Comparison of ENCODE assay signal across 8 cellular contexts in genomic region chr3:9362731-9363530, GRCh38. TPM values are rescaled to one million over a fixed set of nuclear protein-coding genes. Genes with fewer than 3 reads are reported as not detected.
DNase-seq lines count a peak whose midpoint lies in the region; ATAC-seq, FAIRE-seq and TF ChIP-seq lines count a peak whose summit lies in the region.

THUMPD3 (plus strand) TSS chr3:9363054; CDS start chr3:9365069, 2,015 bp downstream.

- CTCF ChIA-PET in BJ (lab: Yijun Ruan, JAX), result interaction anchor here (0.5 to 3.7 kb wide), 7 partner anchors 8 to 53 kb away, joined by 3 to 29 read pairs (median 3); no protein-coding TSS in a partner anchor

- H3K27me3 ChIP-seq in BJ (ENCODE audit: control insufficient read depth, insufficient read depth, low read length) (no peaks in the 10 kb centered on the region), left lung (no peaks in the 10 kb centered on the region)

- H3K4me1 ChIP-seq in left lung, result peaks cover 8 to 28% of the 10 kb centered on the region in 2 donors

- TF ChIP-seq CTCF in BJ (IDR thresholded peaks at IDR 0.05; ENCODE audit: insufficient read depth, low read depth, low read length) (0 out of 2 replicates have a peak, but pooled peaks have one; percentile 6), left lung (IDR thresholded peaks at IDR 0.05) (no peak)

- POLR2A ChIA-PET in BJ (lab: Charles Lee), result interaction anchor here (1.2 to 1.8 kb wide), 2 partner anchors 32 to 34 kb away, joined by 5 to 12 read pairs; partner anchors contain the start of gene SETD5

- peaks cover 6% of the 10 kb centered on the region for H3K4me1 Mint-ChIP-seq in dendritic cell treated with granulocyte-macrophage colony-stimulating factor and Interleukin-4, amounts not matched to agents 40 ng/mL and 50 ng/mL, for 4 days (ENCODE audit: low read depth)

- peak; percentile 84 for ATAC-seq in HG03457 (IDR thresholded peaks at IDR 0.05; ENCODE audit: unreplicated experiment)
- ATAC-seq in left lung, result peak; percentile 99

- peak within 1 kb of the TSS; percentile 97 for H3K4me3 Mint-ChIP-seq in dendritic cell treated with granulocyte-macrophage colony-stimulating factor and Interleukin-4, amounts not matched to agents 40 ng/mL and 50 ng/mL, for 4 days

- H3K27ac ChIP-seq in left lung, result peak within 1 kb of the TSS; percentile 83 to 97

- intact Hi-C loops in dendritic cell treated with granulocyte-macrophage colony-stimulating factor and Interleukin-4, amounts not matched to agents 40 ng/mL and 50 ng/mL, for 4 days (cut with micrococcal nuclease), result loop anchor here (2.0 to 10.0 kb wide), 2 partner anchors 34 to 292 kb away; partner anchors contain the start of gene SETD5
- intact Hi-C loops in left lung (cut with DNase I), result no loop called here

- H3K36me3 ChIP-seq in BJ (ENCODE audit: control insufficient read depth, insufficient read depth, low read length), result peaks cover 2% of the 10 kb centered on the region; the same call in 1 of the 2 replicates
- peaks cover 0 to 26% of the 10 kb centered on the region in 2 donors for H3K36me3 ChIP-seq in left lung

- peak within 1 kb of the TSS; percentile 58 for H3K4me3 ChIP-seq in BJ (ENCODE audit: low read depth, low read length)
- H3K4me3 ChIP-seq in left lung, result peak within 1 kb of the TSS; percentile 51 to 72

- H3K9me3 Mint-ChIP-seq in dendritic cell treated with granulocyte-macrophage colony-stimulating factor and Interleukin-4, amounts not matched to agents 40 ng/mL and 50 ng/mL, for 4 days, result no peaks in the 10 kb centered on the region

- DNase-seq in BJ (ENCODE audit: low read depth) (peak; percentile 49), GM19239 (ENCODE audit: insufficient read length, low spot score) (peak; percentile 69), NCI-H748 (lab: John Stamatoyannopoulos, UW; ENCODE audit: unreplicated experiment) (peak; percentile 89), left lung (peak; percentile 94 to 97)
- peak; percentile 87 for DNase-seq in activated CD4-positive, alpha-beta T cell treated with anti-CD3 and anti-CD28 coated beads, Interleukin-2, amount 50 U/mL, for 1 hour
- peak; percentile 94 for DNase-seq in stimulated activated CD4-positive, alpha-beta T cell treated with anti-CD3 and anti-CD28 coated beads, Interleukin-4, amount 100 ng/mL, for 1 hour

- no peaks in the 10 kb centered on the region for H3K9me3 ChIP-seq in left lung

- peaks cover 38% of the 10 kb centered on the region for H3K36me3 Mint-ChIP-seq in dendritic cell treated with granulocyte-macrophage colony-stimulating factor and Interleukin-4, amounts not matched to agents 40 ng/mL and 50 ng/mL, for 4 days (ENCODE audit: low read depth)

- peaks cover 5% of the 10 kb centered on the region for H3K27me3 Mint-ChIP-seq in dendritic cell treated with granulocyte-macrophage colony-stimulating factor and Interleukin-4, amounts not matched to agents 40 ng/mL and 50 ng/mL, for 4 days

- peak within 1 kb of the TSS; percentile 99 for H3K27ac Mint-ChIP-seq in dendritic cell treated with granulocyte-macrophage colony-stimulating factor and Interleukin-4, amounts not matched to agents 40 ng/mL and 50 ng/mL, for 4 days

- FAIRE-seq in GM19239 (lab: Jason Lieb, UNC), result peak; percentile 98

RNA-seq across cellular contexts. Expression of gene THUMPD3, which starts in this region (rescaled TPM):
- polyA plus RNA-seq in BJ (2011; rRNA removed), result 18.2 and 38.5 TPM in 2 replicates
- 26.7 and 27.4 TPM in 2 replicates for polyA minus RNA-seq in BJ (2011; rRNA and poly(A)+ RNA removed)
- total RNA-seq in left lung, result 10 to 100 TPM; 32.2 to 35.4 TPM

Comparison
In these comparisons a context has a peak if more than half of its experiments do, and no peak if none do; other contexts are left out.
1. Peak in every context shown above with its lines: DNase-seq, ATAC-seq, H3K4me3 ChIP-seq and H3K27ac ChIP-seq.